Comparison of ENCODE assay signal across 23 cellular contexts in genomic region chrX:2134782-2135181, GRCh38.
"Had no signal": no experiment of that assay in that cellular context is flagged by ENCODE, and none has a peak within 500 bp of the region (broad histone marks: within the 10 kb centered on the region; RNA-seq: fewer than 3 reads in every experiment).

No MANE protein-coding gene starts in this region.

- H3K4me1 ChIP-seq: colonic mucosa, esophagus muscularis mucosa, foreskin keratinocyte, gastroesophageal sphincter, heart right ventricle, left lung, lower lobe of right lung had no signal

- H3K9me3 Mint-ChIP-seq: endodermal cell had no signal

- H3K9me3 ChIP-seq: colonic mucosa, esophagus muscularis mucosa, gastroesophageal sphincter, lower lobe of right lung, mucosa of descending colon had no signal

- ATAC-seq: effector memory CD8-positive, alpha-beta T cell; foreskin keratinocyte; gastroesophageal sphincter; heart right ventricle; left lung; left ventricle myocardium superior; lower lobe of right lung; mucosa of descending colon had no signal

- H3K27me3 Mint-ChIP-seq: dendritic cell treated with granulocyte-macrophage colony-stimulating factor and Interleukin-4, amounts not matched to agents 40 ng/mL and 50 ng/mL, for 4 days; effector memory CD8-positive, alpha-beta T cell had no signal

- H3K4me1 Mint-ChIP-seq: endodermal cell, immature natural killer cell, mesothelial cell of epicardium, naive B cell had no signal

- H3K27ac Mint-ChIP-seq: dendritic cell treated with granulocyte-macrophage colony-stimulating factor and Interleukin-4, amounts not matched to agents 40 ng/mL and 50 ng/mL, for 4 days; effector memory CD8-positive, alpha-beta T cell; endodermal cell; mesothelial cell of epicardium; naive B cell had no signal

- H3K4me3 Mint-ChIP-seq: dendritic cell treated with granulocyte-macrophage colony-stimulating factor and Interleukin-4, amounts not matched to agents 40 ng/mL and 50 ng/mL, for 4 days; effector memory CD8-positive, alpha-beta T cell; endodermal cell; immature natural killer cell; mesothelial cell of epicardium; naive B cell had no signal

- DNase-seq: colonic mucosa; cortex of kidney; effector CD8-positive, alpha-beta T cell; effector memory CD8-positive, alpha-beta T cell; endodermal cell; foreskin keratinocyte; head of caudate nucleus; heart right ventricle; hippocampal formation; immature natural killer cell; islet precursor cell; kidney; kidney glomerular epithelial cell; left lung; left ventricle myocardium superior; lower lobe of right lung; mesenchymal stem cell; mucosa of descending colon; naive B cell had no signal

- H3K27ac ChIP-seq: colonic mucosa, esophagus muscularis mucosa, foreskin keratinocyte, gastroesophageal sphincter, heart right ventricle, left lung, lower lobe of right lung had no signal

- H3K4me3 ChIP-seq: colonic mucosa, esophagus muscularis mucosa, gastroesophageal sphincter, heart right ventricle, left lung, lower lobe of right lung, mucosa of descending colon had no signal

- H3K36me3 ChIP-seq: colonic mucosa, esophagus muscularis mucosa, gastroesophageal sphincter, heart right ventricle, left lung, lower lobe of right lung had no signal

- H3K27me3 ChIP-seq: colonic mucosa, esophagus muscularis mucosa, foreskin keratinocyte, gastroesophageal sphincter, heart right ventricle, left lung had no signal

- H3K36me3 Mint-ChIP-seq: mesothelial cell of epicardium had no signal
